ENCODE assay signal across 1 cellular context in the genomic region with DNA sequence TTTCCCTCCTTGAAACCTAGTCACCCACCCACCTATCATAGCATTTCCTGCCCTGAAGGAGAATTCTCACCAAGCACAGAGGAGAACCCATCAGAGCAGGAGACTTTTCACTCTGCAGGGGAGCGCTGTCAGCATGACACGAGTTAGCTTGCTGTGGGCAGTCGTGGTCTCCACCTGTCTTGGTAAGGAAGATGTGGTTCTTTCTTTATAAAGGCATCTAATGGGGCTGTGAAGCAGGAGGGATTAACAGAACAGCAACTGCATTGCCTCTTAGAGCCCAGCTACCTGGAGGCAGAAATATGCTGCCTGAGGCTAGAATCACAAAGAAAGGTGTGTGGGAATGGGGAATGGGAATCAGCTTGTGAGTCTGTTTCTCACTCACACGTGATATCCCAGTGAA.
TF ChIP-seq lines count a peak whose summit lies in the region.

No MANE protein-coding gene starts in this region.

TF ChIP-seq in H1, 55 proteins besides CTCF, POLR2A, EP300 and RAD21 (continued from another document):
- no peak for TF ChIP-seq SRF (IDR thresholded peaks at IDR 0.05; ENCODE audit: low read depth, low read length)
- TF ChIP-seq CREB1 (IDR thresholded peaks at IDR 0.05): no peak
